17 cellular contexts compared by ENCODE assay signal in genomic region chr10:1538531-1539061, GRCh38.
A peak's percentile ranks its signal among the peaks of the same experiment; 100 is the strongest.
DNase-seq lines count a peak whose midpoint lies in the region; ATAC-seq and TF ChIP-seq lines count a peak whose summit lies in the region.
"Had no signal": no experiment of that assay in that cellular context is flagged by ENCODE, and none has a peak within 500 bp of the region (broad histone marks: within the 10 kb centered on the region; RNA-seq: fewer than 3 reads in every experiment).

No MANE protein-coding gene starts in this region.

- H3K4me1 ChIP-seq in DOHH2 (ENCODE audit: control insufficient read depth, low read length) (peaks cover 18% of the 10 kb centered on the region), endodermal cell (ENCODE audit: control insufficient read depth, insufficient read depth, low read length) (no peaks in the 10 kb centered on the region)
- H3K4me1 ChIP-seq in naive thymus-derived CD4-positive, alpha-beta T cell (ENCODE audit: control insufficient read depth in 2 of 2, insufficient read depth in 2 of 2, low read length in 2 of 2): no peaks in the 10 kb centered on the region
- H3K4me1 ChIP-seq: SJCRH30 had no signal

- no peaks in the 10 kb centered on the region for H3K27me3 ChIP-seq in DOHH2 (ENCODE audit: control insufficient read depth, low read length)
- H3K27me3 ChIP-seq in endodermal cell (ENCODE audit: control insufficient read depth, insufficient read depth, low read length, poor library complexity, severe bottlenecking): no peaks in the 10 kb centered on the region
- H3K27me3 ChIP-seq in naive thymus-derived CD4-positive, alpha-beta T cell (ENCODE audit: control insufficient read depth in 2 of 2, insufficient read depth in 2 of 2, low read length in 2 of 2): no peaks in the 10 kb centered on the region
- H3K27me3 ChIP-seq: SJCRH30 had no signal

- no peaks in the 10 kb centered on the region for H3K36me3 Mint-ChIP-seq in endodermal cell (ENCODE audit: low read depth)
- H3K36me3 Mint-ChIP-seq in naive thymus-derived CD4-positive, alpha-beta T cell: no peaks in the 10 kb centered on the region
- H3K36me3 Mint-ChIP-seq: CD14-positive monocyte, IgD-negative memory B cell had no signal

- no peaks in the 10 kb centered on the region for H3K79me2 ChIP-seq in DOHH2 (ENCODE audit: control insufficient read depth, low read length)

- intact Hi-C loops in naive thymus-derived CD4-positive, alpha-beta T cell (cut with micrococcal nuclease): no loop called here
- intact Hi-C loops in sciatic nerve (cut with DNase I): no loop called here

- 88 to 91% methylated on average over 14 to 20 of the region's 20 CpGs for WGBS in endodermal cell (ENCODE audit: insufficient coverage in 1 of 2, insufficient read length in 1 of 2), 2 experiments

- H3K27ac Mint-ChIP-seq in endodermal cell: no peak overlapping the region
- no peak overlapping the region for H3K27ac Mint-ChIP-seq in naive thymus-derived CD4-positive, alpha-beta T cell
- H3K27ac Mint-ChIP-seq: CD14-positive monocyte, H9 had no signal

- ATAC-seq in naive thymus-derived CD4-positive, alpha-beta T cell: peak; percentile 27
- ATAC-seq in sciatic nerve (no peak), GM21576 (IDR thresholded peaks at IDR 0.05; ENCODE audit: unreplicated experiment) (no peak), HG03159 (IDR thresholded peaks at IDR 0.05; ENCODE audit: unreplicated experiment) (no peak)
- ATAC-seq: PC-3 had no signal

- CTCF ChIA-PET in naive thymus-derived CD4-positive, alpha-beta T cell (lab: Charles Lee): no interaction called here

- H3K4me3 ChIP-seq in DOHH2 (ENCODE audit: low read length) (no peak overlapping the region), endodermal cell (ENCODE audit: low read length) (no peak overlapping the region)
- H3K4me3 ChIP-seq in naive thymus-derived CD4-positive, alpha-beta T cell (ENCODE audit: low read length): no peak overlapping the region
- H3K4me3 ChIP-seq: SJCRH30 had no signal

- H3K4me2 ChIP-seq in DOHH2 (ENCODE audit: low read length): peak overlapping the region; percentile 50

- H4K20me1 ChIP-seq in DOHH2 (ENCODE audit: control insufficient read depth, insufficient read depth, low read depth, low read length): no peaks in the 10 kb centered on the region

- H3K27ac ChIP-seq in DOHH2 (ENCODE audit: low read depth, low read length) (no peak overlapping the region), endodermal cell (ENCODE audit: low read depth, low read length) (no peak overlapping the region), caudate nucleus (ENCODE audit: low read depth, low read length) (no peak overlapping the region)
- no peak overlapping the region for H3K27ac ChIP-seq in naive thymus-derived CD4-positive, alpha-beta T cell (ENCODE audit: low read depth, low read length)
- H3K27ac ChIP-seq: SJCRH30 had no signal

- H3K9me3 ChIP-seq in DOHH2 (ENCODE audit: control insufficient read depth, insufficient read depth, low read length) (no peaks in the 10 kb centered on the region), endodermal cell (ENCODE audit: control insufficient read depth, low read length) (no peaks in the 10 kb centered on the region)
- no peaks in the 10 kb centered on the region for H3K9me3 ChIP-seq in naive thymus-derived CD4-positive, alpha-beta T cell (ENCODE audit: control insufficient read depth in 2 of 3, low read length in 3 of 3)
- H3K9me3 ChIP-seq: SJCRH30 had no signal

- H3K9me3 Mint-ChIP-seq in endodermal cell: no peaks in the 10 kb centered on the region
- no peaks in the 10 kb centered on the region for H3K9me3 Mint-ChIP-seq in naive thymus-derived CD4-positive, alpha-beta T cell
- H3K9me3 Mint-ChIP-seq: H9 had no signal

- H3K36me3 ChIP-seq in DOHH2 (ENCODE audit: control insufficient read depth, low read length): no peaks in the 10 kb centered on the region
- no peaks in the 10 kb centered on the region for H3K36me3 ChIP-seq in endodermal cell (ENCODE audit: control insufficient read depth, insufficient read depth, low read length)
- H3K36me3 ChIP-seq in naive thymus-derived CD4-positive, alpha-beta T cell (ENCODE audit: control insufficient read depth in 2 of 3, insufficient read depth in 3 of 3, low read length in 3 of 3): no peaks in the 10 kb centered on the region
- H3K36me3 ChIP-seq: SJCRH30 had no signal

- POLR2A ChIA-PET in naive thymus-derived CD4-positive, alpha-beta T cell (lab: Charles Lee): no interaction called here

- no peak overlapping the region for H3K9ac ChIP-seq in endodermal cell (ENCODE audit: extremely low read depth, low read length, poor library complexity, severe bottlenecking)

- no peaks in the 10 kb centered on the region for H3K9me2 ChIP-seq in DOHH2 (replicated peaks; ENCODE audit: control insufficient read depth, low read length)

- TF ChIP-seq CTCF in DOHH2 (IDR thresholded peaks at IDR 0.05; ENCODE audit: low read depth, low read length, poor library complexity, severe bottlenecking): no peak
- TF ChIP-seq CTCF in endodermal cell (conservative IDR thresholded peaks at IDR 0.05): peak; percentile 36

- no peaks in the 10 kb centered on the region for H3K27me3 Mint-ChIP-seq in endodermal cell (ENCODE audit: insufficient read depth)
- H3K27me3 Mint-ChIP-seq in naive thymus-derived CD4-positive, alpha-beta T cell: peaks cover 0 to 4% (median 3%) of the 10 kb centered on the region in 5 donors

- no peak for DNase-seq in endodermal cell
- DNase-seq in naive thymus-derived CD4-positive, alpha-beta T cell: no peak
- DNase-seq in sciatic nerve (ENCODE audit: low spot score): peak; percentile 43
- no peak for DNase-seq in activated CD4-positive, alpha-beta T cell treated with anti-CD3 and anti-CD28 coated beads for 48 hours
- no peak for DNase-seq in caudate nucleus (lab: John Stamatoyannopoulos, UW)
- DNase-seq: DMS 273 treated with DMSO at 0.1 percent for 48 hours, H9, NCI-H1105 treated with DMSO at 0.1 percent for 48 hours, NCI-H1694 treated with DMSO at 0.1 percent for 48 hours, NCI-H446, PC-3, SJCRH30 had no signal

- no peak overlapping the region for H3K4me3 Mint-ChIP-seq in endodermal cell
- H3K4me3 Mint-ChIP-seq in naive thymus-derived CD4-positive, alpha-beta T cell: no peak overlapping the region
- H3K4me3 Mint-ChIP-seq: CD14-positive monocyte, H9, IgD-negative memory B cell had no signal

- H3K4me1 Mint-ChIP-seq in endodermal cell: no peaks in the 10 kb centered on the region
- no peaks in the 10 kb centered on the region for H3K4me1 Mint-ChIP-seq in naive thymus-derived CD4-positive, alpha-beta T cell
- H3K4me1 Mint-ChIP-seq: CD14-positive monocyte, H9 had no signal

- H3F3A ChIP-seq in DOHH2 (ENCODE audit: control insufficient read depth, insufficient read depth): peaks cover 4% of the 10 kb centered on the region; the same call in 1 of the 2 replicates
